ENCODE assay signal across 1 cellular context in genomic region chr15:45555914-45556608, GRCh38.
TF ChIP-seq lines count a peak whose summit lies in the region.

No MANE protein-coding gene starts in this region.

TF ChIP-seq in WTC11, 78 proteins besides CTCF, POLR2A, EP300 and RAD21 (continued from another document):
- TF ChIP-seq PRDM15 (CRISPR knock-in tag; IDR thresholded peaks at IDR 0.05): no peak
- TF ChIP-seq MYBL2 (CRISPR knock-in tag; IDR thresholded peaks at IDR 0.05): no peak
- no peak for TF ChIP-seq SP1 (CRISPR knock-in tag; conservative IDR thresholded peaks at IDR 0.05)
- no peak for TF ChIP-seq ZNF416 (CRISPR knock-in tag; IDR thresholded peaks at IDR 0.05)
- TF ChIP-seq ELF4 (CRISPR knock-in tag; IDR thresholded peaks at IDR 0.05; ENCODE audit: low read depth): no peak
- no peak for TF ChIP-seq OVOL2 (CRISPR knock-in tag; IDR thresholded peaks at IDR 0.05; ENCODE audit: borderline replicate concordance)
- no peak for TF ChIP-seq SOX15 (CRISPR knock-in tag; IDR thresholded peaks at IDR 0.05)
